In the genomic region with DNA sequence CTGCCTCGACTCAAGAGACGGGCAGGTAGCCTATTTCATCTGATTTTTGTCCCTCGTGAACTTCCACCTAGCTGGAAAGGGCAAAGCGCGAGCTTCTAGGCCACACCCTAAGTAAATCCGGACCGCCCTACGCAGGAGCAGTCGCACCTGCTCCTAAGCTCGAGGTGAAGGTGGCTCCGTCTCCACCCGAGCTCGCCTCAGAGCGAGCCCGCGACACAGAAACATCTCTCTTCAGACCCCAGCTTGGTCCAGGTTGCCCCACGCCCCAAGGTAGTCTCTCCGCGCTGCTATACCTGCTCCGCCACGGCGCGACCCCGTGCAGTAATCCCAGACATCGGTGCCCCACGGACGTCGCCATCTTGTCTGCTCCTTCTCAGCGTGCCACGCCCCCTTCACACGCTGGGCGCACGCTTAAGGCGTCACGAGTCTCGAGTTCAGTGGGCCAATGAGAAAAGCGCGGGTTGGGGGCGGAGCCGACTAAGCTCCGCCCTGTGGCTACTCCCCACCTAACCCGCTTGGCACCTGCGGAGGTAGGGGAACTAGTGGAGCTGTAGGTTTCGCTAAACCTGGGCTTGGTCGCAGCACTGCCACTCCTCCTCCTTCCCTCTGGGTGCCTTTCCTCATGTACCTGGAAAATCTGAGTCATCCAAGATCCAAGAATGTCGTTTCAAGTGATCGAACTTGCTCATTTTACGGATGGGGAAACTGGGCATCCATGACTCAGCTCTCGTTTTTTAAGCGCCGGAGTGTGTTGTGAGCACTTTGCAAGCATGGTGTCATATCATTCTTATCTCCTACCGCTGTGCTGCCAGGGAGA, we compare ENCODE assay signal across 8 cellular contexts. TPM values are rescaled to one million over a fixed set of nuclear protein-coding genes. Genes with fewer than 3 reads are reported as not detected.
DNase-seq lines count a peak whose midpoint lies in the region; ATAC-seq and TF ChIP-seq lines count a peak whose summit lies in the region.

A gene (minus strand): TSS at position 365 of the 817 bp plus-strand sequence. CDS start 7 bp downstream, at position 358.

- peak within 1 kb of the TSS; percentile 98 for H3K4me3 Mint-ChIP-seq in activated T-cell treated with anti-CD3 and anti-CD28 coated beads, Interleukin-2, amount 50 U/mL, for 4 hours

- H3K36me3 ChIP-seq in esophagus (ENCODE audit: control insufficient read depth in 2 of 2, insufficient read depth in 2 of 2, low read length in 1 of 2) (no peaks in the 10 kb centered on the region), muscle layer of colon (ENCODE audit: insufficient read depth, low read length) (no peaks in the 10 kb centered on the region)

- 1% methylated on average over 52 of the region's 52 CpGs for WGBS in esophagus, 2 donors

- peak within 1 kb of the TSS; percentile 78 for H3K9ac ChIP-seq in muscle layer of colon (ENCODE audit: low read length)

- DNase-seq in DMS153 (lab: John Stamatoyannopoulos, UW) (peak; percentile 95), KBM-7 (peak; percentile 98)
- peak; percentile 96 for DNase-seq in activated T-cell treated with anti-CD3 and anti-CD28 coated beads, Interleukin-2, amount 50 U/mL, for 4 hours
- peak; percentile 91 for DNase-seq in stimulated activated CD8-positive, alpha-beta memory T cell treated with anti-CD3 and anti-CD28 coated beads, Interleukin-7, amount 100 ng/mL, for 24 hours (ENCODE audit: low read depth)

- no peaks in the 10 kb centered on the region for H3K9me3 Mint-ChIP-seq in activated T-cell treated with anti-CD3 and anti-CD28 coated beads, Interleukin-2, amount 50 U/mL, for 4 hours

- peaks cover 37% of the 10 kb centered on the region for H3K4me1 Mint-ChIP-seq in activated T-cell treated with anti-CD3 and anti-CD28 coated beads, Interleukin-2, amount 50 U/mL, for 4 hours (ENCODE audit: low read depth)

- H3K27me3 Mint-ChIP-seq in activated T-cell treated with anti-CD3 and anti-CD28 coated beads, Interleukin-2, amount 50 U/mL, for 4 hours (ENCODE audit: low read depth), result no peaks in the 10 kb centered on the region

- H3K27ac ChIP-seq in esophagus (ENCODE audit: low read depth in 2 of 2, low read length in 1 of 2) (peak within 1 kb of the TSS; percentile 97 to 99), muscle layer of colon (ENCODE audit: low read depth, low read length) (peak within 1 kb of the TSS; percentile 67)

- H3K9me3 ChIP-seq in esophagus (ENCODE audit: control insufficient read depth in 2 of 2, insufficient read depth in 1 of 2, low read depth in 1 of 2, low read length in 1 of 2) (no peaks in the 10 kb centered on the region), muscle layer of colon (ENCODE audit: low read length) (no peaks in the 10 kb centered on the region)

- H3K27me3 ChIP-seq in esophagus (ENCODE audit: control insufficient read depth in 1 of 2, insufficient read depth in 2 of 2, low read length in 2 of 2), result no peaks in the 10 kb centered on the region
- no peaks in the 10 kb centered on the region for H3K27me3 ChIP-seq in muscle layer of colon (ENCODE audit: control insufficient read depth in 1 of 2, insufficient read depth in 2 of 2, low read length in 2 of 2)

- peaks cover 0 to 3% of the 10 kb centered on the region in 2 donors for H3K4me1 ChIP-seq in esophagus (ENCODE audit: control insufficient read depth in 2 of 2, insufficient read depth in 2 of 2, low read length in 1 of 2)
- peaks cover 9% of the 10 kb centered on the region for H3K4me1 ChIP-seq in muscle layer of colon (ENCODE audit: insufficient read depth, low read length)

- H3K4me3 ChIP-seq in esophagus (ENCODE audit: low read depth in 1 of 2, low read length in 2 of 2) (peak within 1 kb of the TSS; percentile 71 to 92), muscle layer of colon (ENCODE audit: low read depth in 1 of 2, low read length in 2 of 2) (peak within 1 kb of the TSS; percentile 55 to 99)

- in situ Hi-C loops in KBM-7 (cut with MboI; ENCODE audit: low pct_unique_long_range_greater_than_20kb, low sequenced_read_pairs), result loop anchor here (25.0 kb wide), 1 partner anchor 300 kb away; no protein-coding TSS in a partner anchor

- peak; percentile 66 for ATAC-seq in GM21619 (IDR thresholded peaks at IDR 0.05; ENCODE audit: unreplicated experiment)
- peak; percentile 87 to 88 for ATAC-seq in activated T-cell treated with anti-CD3 and anti-CD28 coated beads, Interleukin-2, amount 50 U/mL, for 4 hours

- peaks cover 8% of the 10 kb centered on the region for H3K36me3 Mint-ChIP-seq in activated T-cell treated with anti-CD3 and anti-CD28 coated beads, Interleukin-2, amount 50 U/mL, for 4 hours (ENCODE audit: insufficient read depth)

TF ChIP-seq in PFSK-1, 5 proteins besides CTCF, POLR2A, EP300 and RAD21:
- TF ChIP-seq FOXP2 (optimal IDR thresholded peaks at IDR 0.05; ENCODE audit: borderline replicate concordance, extremely low read depth, extremely low read length, insufficient read depth) (peak; percentile 38), SIN3A (IDR thresholded peaks at IDR 0.05; ENCODE audit: borderline replicate concordance, insufficient read depth, low read length) (peak; percentile 97), POLR2AphosphoS5 (IDR thresholded peaks at IDR 0.05; ENCODE audit: low read depth, low read length) (peak; percentile 77), TAF1 (IDR thresholded peaks at IDR 0.05; ENCODE audit: borderline replicate concordance, insufficient read depth, low read length) (peak; percentile 54; the same call in 1 of the 2 replicates)
- TF ChIP-seq, protein P1, sequence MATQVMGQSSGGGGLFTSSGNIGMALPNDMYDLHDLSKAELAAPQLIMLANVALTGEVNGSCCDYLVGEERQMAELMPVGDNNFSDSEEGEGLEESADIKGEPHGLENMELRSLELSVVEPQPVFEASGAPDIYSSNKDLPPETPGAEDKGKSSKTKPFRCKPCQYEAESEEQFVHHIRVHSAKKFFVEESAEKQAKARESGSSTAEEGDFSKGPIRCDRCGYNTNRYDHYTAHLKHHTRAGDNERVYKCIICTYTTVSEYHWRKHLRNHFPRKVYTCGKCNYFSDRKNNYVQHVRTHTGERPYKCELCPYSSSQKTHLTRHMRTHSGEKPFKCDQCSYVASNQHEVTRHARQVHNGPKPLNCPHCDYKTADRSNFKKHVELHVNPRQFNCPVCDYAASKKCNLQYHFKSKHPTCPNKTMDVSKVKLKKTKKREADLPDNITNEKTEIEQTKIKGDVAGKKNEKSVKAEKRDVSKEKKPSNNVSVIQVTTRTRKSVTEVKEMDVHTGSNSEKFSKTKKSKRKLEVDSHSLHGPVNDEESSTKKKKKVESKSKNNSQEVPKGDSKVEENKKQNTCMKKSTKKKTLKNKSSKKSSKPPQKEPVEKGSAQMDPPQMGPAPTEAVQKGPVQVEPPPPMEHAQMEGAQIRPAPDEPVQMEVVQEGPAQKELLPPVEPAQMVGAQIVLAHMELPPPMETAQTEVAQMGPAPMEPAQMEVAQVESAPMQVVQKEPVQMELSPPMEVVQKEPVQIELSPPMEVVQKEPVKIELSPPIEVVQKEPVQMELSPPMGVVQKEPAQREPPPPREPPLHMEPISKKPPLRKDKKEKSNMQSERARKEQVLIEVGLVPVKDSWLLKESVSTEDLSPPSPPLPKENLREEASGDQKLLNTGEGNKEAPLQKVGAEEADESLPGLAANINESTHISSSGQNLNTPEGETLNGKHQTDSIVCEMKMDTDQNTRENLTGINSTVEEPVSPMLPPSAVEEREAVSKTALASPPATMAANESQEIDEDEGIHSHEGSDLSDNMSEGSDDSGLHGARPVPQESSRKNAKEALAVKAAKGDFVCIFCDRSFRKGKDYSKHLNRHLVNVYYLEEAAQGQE (IDR thresholded peaks at IDR 0.05; ENCODE audit: insufficient read depth in 1 of 2, low read depth in 2 of 2, low read length in 2 of 2), result no peak

RNA-seq across cellular contexts. Expression of the gene that starts here (rescaled TPM):
- polyA plus RNA-seq in PFSK-1 (2012; ENCODE audit: insufficient read length, low read depth), result 49.9 TPM
- total RNA-seq in activated T-cell treated with anti-CD3 and anti-CD28 coated beads, Interleukin-2, amount 50 U/mL, for 4 hours, result 100 to 1,000 TPM in 1 of 3 donors, 10 to 100 TPM in 2; 80.0 to 101 (median 81.2) TPM
- 10 to 100 TPM; 24.7 to 30.4 TPM for polyA plus RNA-seq in esophagus

Comparison
In these comparisons a context has a peak if more than half of its experiments do, and no peak if none do; other contexts are left out.
1. Peak in every context shown above with its lines: DNase-seq, ATAC-seq, H3K4me3 ChIP-seq and H3K27ac ChIP-seq.